Comparison of ENCODE assay signal across 9 cellular contexts in the genomic region with DNA sequence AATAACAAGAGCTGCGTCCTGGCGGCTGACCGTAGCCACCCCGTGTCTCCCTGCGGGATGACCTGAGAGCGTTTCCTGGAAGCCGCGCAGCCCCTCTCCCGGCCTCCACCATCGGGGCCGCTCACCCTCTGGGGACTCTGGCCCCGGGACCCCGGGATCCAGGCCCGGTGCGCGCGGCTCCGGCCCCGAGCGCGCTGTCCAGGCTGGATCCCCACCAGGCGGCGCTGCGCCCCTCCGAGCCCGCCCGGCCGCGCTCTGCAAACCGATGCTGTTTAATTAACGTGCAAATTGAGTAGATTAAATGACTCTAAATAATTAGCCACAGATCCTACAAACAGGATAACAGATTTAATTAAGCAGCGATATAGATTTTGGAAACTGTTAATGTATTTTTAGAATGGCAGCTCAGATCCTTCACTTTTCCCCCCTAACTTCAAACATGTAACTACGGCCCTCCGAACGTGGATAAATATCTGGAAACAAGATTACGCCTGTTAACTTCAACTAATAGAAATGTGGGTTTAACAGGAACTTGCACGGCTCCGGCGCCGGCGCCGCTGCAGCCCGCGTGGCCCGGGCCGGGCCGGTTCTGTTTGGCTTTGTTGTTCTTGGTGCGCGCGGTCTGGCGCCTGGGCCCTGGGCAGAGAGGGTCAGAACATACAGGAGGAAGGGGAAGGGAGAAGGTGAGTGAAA. TPM values are rescaled to one million over a fixed set of nuclear protein-coding genes. Genes with fewer than 3 reads are reported as not detected.
DNase-seq lines count a peak whose midpoint lies in the region; ATAC-seq and TF ChIP-seq lines count a peak whose summit lies in the region.
"Had no signal": no experiment of that assay in that cellular context is flagged by ENCODE, and none has a peak within 500 bp of the region (broad histone marks: within the 10 kb centered on the region; RNA-seq: fewer than 3 reads in every experiment).

No MANE protein-coding gene starts in this region.

- H3K27me3 ChIP-seq in CD4-positive, CD25-positive, alpha-beta regulatory T cell (ENCODE audit: control insufficient read depth, insufficient read depth, low read length), result peaks cover 23% of the 10 kb centered on the region
- H3K27me3 ChIP-seq in hepatocyte, result peaks cover 95% of the 10 kb centered on the region

- CTCF ChIA-PET in activated naive CD4-positive, alpha-beta T cell treated with anti-CD3 and anti-CD28 coated beads for 36 hours (lab: Charles Lee), result interaction anchor here (0.6 to 1.8 kb wide), 5 partner anchors 13 to 249 kb away, joined by 3 to 10 read pairs (median 3); no protein-coding TSS in a partner anchor

- no peak overlapping the region for H3K27ac ChIP-seq in CD4-positive, CD25-positive, alpha-beta regulatory T cell (ENCODE audit: insufficient read depth, low read length, poor library complexity, severe bottlenecking)
- H3K27ac ChIP-seq in hepatocyte, result no peak overlapping the region

- no peak for TF ChIP-seq POLR2A in NB4 (IDR thresholded peaks at IDR 0.05; ENCODE audit: extremely low read depth, insufficient read length)

- DNase-seq in CD4-positive, CD25-positive, alpha-beta regulatory T cell, result peak in 2 of 3 donors; percentile 39 to 45
- DNase-seq in NB4 (ENCODE audit: low read depth) (peak; percentile 76), hepatocyte (ENCODE audit: low spot score) (peak; percentile 49), T1000 (lab: John Stamatoyannopoulos, UW) (no peak), Kasumi-1 (lab: John Stamatoyannopoulos, UW) (no peak)
- peak; percentile 49 for DNase-seq in activated naive CD4-positive, alpha-beta T cell treated with anti-CD3 and anti-CD28 coated beads for 36 hours
- peak; percentile 11 for DNase-seq in stimulated activated CD8-positive, alpha-beta memory T cell treated with anti-CD3 and anti-CD28 coated beads, Interleukin-15, amount 100 ng/mL, for 1 hour (ENCODE audit: low read depth)

- H4K20me1 ChIP-seq in hepatocyte (ENCODE audit: insufficient read depth, poor library complexity, severe bottlenecking), result no peaks in the 10 kb centered on the region

- no peaks in the 10 kb centered on the region for H3K79me2 ChIP-seq in hepatocyte

- H3K9me3 ChIP-seq in CD4-positive, CD25-positive, alpha-beta regulatory T cell (ENCODE audit: control insufficient read depth in 2 of 2, low read length in 2 of 2), result no peaks in the 10 kb centered on the region
- H3K9me3 ChIP-seq in hepatocyte (ENCODE audit: low read depth), result no peaks in the 10 kb centered on the region

- no peaks in the 10 kb centered on the region for H3K36me3 Mint-ChIP-seq in CD4-positive, CD25-positive, alpha-beta regulatory T cell
- no peaks in the 10 kb centered on the region for H3K36me3 Mint-ChIP-seq in activated naive CD4-positive, alpha-beta T cell treated with anti-CD3 and anti-CD28 coated beads for 36 hours (ENCODE audit: low read depth)

- ATAC-seq in CD4-positive, CD25-positive, alpha-beta regulatory T cell (ENCODE audit: low read depth in 2 of 2), result no peak
- no peak for ATAC-seq in GM18502 (IDR thresholded peaks at IDR 0.05; ENCODE audit: poor library complexity, unreplicated experiment)

- no peaks in the 10 kb centered on the region for H3K4me1 ChIP-seq in CD4-positive, CD25-positive, alpha-beta regulatory T cell (ENCODE audit: control insufficient read depth, insufficient read depth, low read length, poor library complexity, severe bottlenecking)
- peaks cover 6% of the 10 kb centered on the region for H3K4me1 ChIP-seq in hepatocyte (ENCODE audit: insufficient read depth)

- H3K9me3 Mint-ChIP-seq in CD4-positive, CD25-positive, alpha-beta regulatory T cell, result peaks cover 0 to 4% (median 0%) of the 10 kb centered on the region in 7 donors
- H3K9me3 Mint-ChIP-seq in activated naive CD4-positive, alpha-beta T cell treated with anti-CD3 and anti-CD28 coated beads for 36 hours, result no peaks in the 10 kb centered on the region

- peak overlapping the region; percentile 20 for H3K4me2 ChIP-seq in hepatocyte

- peak; percentile 88 for TF ChIP-seq CTCF in NB4 (IDR thresholded peaks at IDR 0.05; ENCODE audit: low read depth, low read length)
- peak; percentile 79 for TF ChIP-seq CTCF in hepatocyte (IDR thresholded peaks at IDR 0.05; ENCODE audit: poor library complexity)

- intact Hi-C loops in activated naive CD4-positive, alpha-beta T cell treated with anti-CD3 and anti-CD28 coated beads for 36 hours (cut with micrococcal nuclease), result loop anchor here (1.0 to 2.0 kb wide), 4 partner anchors 15 to 249 kb away; no protein-coding TSS in a partner anchor

- no peaks in the 10 kb centered on the region for H3K36me3 ChIP-seq in CD4-positive, CD25-positive, alpha-beta regulatory T cell (ENCODE audit: control insufficient read depth, insufficient read depth, low read length)
- no peaks in the 10 kb centered on the region for H3K36me3 ChIP-seq in hepatocyte (replicated peaks; ENCODE audit: insufficient read depth, low read depth)

- no peak overlapping the region for H2AFZ ChIP-seq in hepatocyte

- no peak overlapping the region for H3K27ac Mint-ChIP-seq in CD4-positive, CD25-positive, alpha-beta regulatory T cell
- H3K27ac Mint-ChIP-seq in activated naive CD4-positive, alpha-beta T cell treated with anti-CD3 and anti-CD28 coated beads for 36 hours, result no peak overlapping the region

- H3K27me3 Mint-ChIP-seq in CD4-positive, CD25-positive, alpha-beta regulatory T cell, result peaks cover 67% of the 10 kb centered on the region
- peaks cover 56% of the 10 kb centered on the region for H3K27me3 Mint-ChIP-seq in activated naive CD4-positive, alpha-beta T cell treated with anti-CD3 and anti-CD28 coated beads for 36 hours (ENCODE audit: low read depth)

- 6% methylated on average over 48 of the region's 51 CpGs for WGBS in hepatocyte (ENCODE audit: low lambda C conversion rate, missing lambda C conversion rate)

- peak overlapping the region in 1 of 4 donors; percentile 19 for H3K4me3 Mint-ChIP-seq in CD4-positive, CD25-positive, alpha-beta regulatory T cell
- H3K4me3 Mint-ChIP-seq in activated naive CD4-positive, alpha-beta T cell treated with anti-CD3 and anti-CD28 coated beads for 36 hours, result no peak overlapping the region

- H3K4me1 Mint-ChIP-seq in CD4-positive, CD25-positive, alpha-beta regulatory T cell, result peaks cover 0 to 19% (median 4%) of the 10 kb centered on the region in 4 donors
- H3K4me1 Mint-ChIP-seq in activated naive CD4-positive, alpha-beta T cell treated with anti-CD3 and anti-CD28 coated beads for 36 hours (ENCODE audit: low read depth), result peaks cover 2% of the 10 kb centered on the region

- no peaks in the 10 kb centered on the region for H3K9me2 ChIP-seq in hepatocyte (replicated peaks; ENCODE audit: insufficient read depth)

- H3K4me3 ChIP-seq in CD4-positive, CD25-positive, alpha-beta regulatory T cell (ENCODE audit: low read depth, low read length), result no peak overlapping the region
- H3K4me3 ChIP-seq in NB4 (ENCODE audit: low read depth, low read length) (no peak overlapping the region), hepatocyte (no peak overlapping the region)

RNA-seq across cellular contexts. Expression of gene UNCX, which starts 7.1 kb away (rescaled TPM):
- not detected for total RNA-seq in CD4-positive, CD25-positive, alpha-beta regulatory T cell
- polyA plus RNA-seq in CD4-positive, CD25-positive, alpha-beta regulatory T cell, result not detected
- not detected for total RNA-seq in activated naive CD4-positive, alpha-beta T cell treated with anti-CD3 and anti-CD28 coated beads for 36 hours
- total RNA-seq in hepatocyte, result not detected in 2 replicates
- polyA plus RNA-seq in hepatocyte, result not detected in 2 replicates
- total RNA-seq: dermis microvascular lymphatic vessel endothelial cell had no signal

Comparison
In these comparisons a context has a peak if more than half of its experiments do, and no peak if none do; other contexts are left out.
1. DNase-seq: peak in CD4-positive, CD25-positive, alpha-beta regulatory T cell (2 of 3), NB4 (single experiment), activated naive CD4-positive, alpha-beta T cell treated with anti-CD3 and anti-CD28 coated beads for 36 hours (single experiment), hepatocyte (single experiment) and stimulated activated CD8-positive, alpha-beta memory T cell treated with anti-CD3 and anti-CD28 coated beads, Interleukin-15, amount 100 ng/mL, for 1 hour (single experiment); none in T1000 (single experiment) and Kasumi-1 (0 of 2).